16 cellular contexts compared by ENCODE assay signal in the genomic region with DNA sequence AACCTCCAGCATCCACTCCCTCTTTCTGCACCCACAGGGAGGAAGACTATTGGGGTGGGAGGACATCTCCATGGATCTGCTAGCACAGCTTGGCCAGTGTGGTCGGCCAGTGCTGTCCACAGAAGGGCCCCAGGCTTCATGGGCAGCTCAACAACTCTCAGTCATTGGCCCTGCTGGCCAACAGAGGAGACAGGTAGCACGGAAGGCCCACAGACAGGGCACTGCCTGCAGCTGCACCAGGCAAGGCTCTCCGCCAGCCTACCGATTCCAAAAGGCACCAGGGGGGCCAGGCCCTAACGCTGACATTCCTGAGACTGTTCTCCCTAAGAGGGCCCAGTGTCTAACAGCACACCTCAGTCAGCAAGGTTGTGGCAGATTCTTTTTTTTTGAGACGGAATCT. TPM values are rescaled to one million over a fixed set of nuclear protein-coding genes. Genes with fewer than 3 reads are reported as not detected.
"Had no signal": no experiment of that assay in that cellular context is flagged by ENCODE, and none has a peak within 500 bp of the region (broad histone marks: within the 10 kb centered on the region; RNA-seq: fewer than 3 reads in every experiment).

No MANE protein-coding gene starts in this region.

- H3K27ac ChIP-seq: neural progenitor cell had no signal

- H3K27me3 ChIP-seq: neural progenitor cell, pancreas, upper lobe of left lung had no signal

- ATAC-seq: left colon; pancreas; stimulated activated memory B cell treated with anti-CD40 and anti-IgM and Interleukin-4, amounts not matched to agents 10 μg/mL and 1 μg/mL and 100 μg/mL, for 72 hours; WTC11 had no signal

- H3K36me3 ChIP-seq: neural progenitor cell, pancreas had no signal

- FAIRE-seq: pancreas had no signal

- H3K9ac ChIP-seq: neural progenitor cell had no signal

- H3K9me3 ChIP-seq: pancreas, upper lobe of left lung had no signal

- DNase-seq: activated CD4-positive, alpha-beta T cell treated with anti-CD3 and anti-CD28 coated beads for 48 hours; activated CD8-positive, alpha-beta memory T cell treated with anti-CD3 and anti-CD28 coated beads for 24 hours; activated naive CD4-positive, alpha-beta T cell treated with anti-CD3 and anti-CD28 coated beads, Interleukin-2, amount 10 ng/mL, durations not matched to agents 7 days and 5 days; erythroblast; immature natural killer cell; left colon; pancreas; retina; substantia nigra; upper lobe of left lung had no signal

- H3K4me3 ChIP-seq: neural progenitor cell, pancreas, smooth muscle cell, upper lobe of left lung had no signal

RNA-seq across cellular contexts. Expression of gene HSPB9, which starts 16.5 kb away (rescaled TPM):
- total RNA-seq: activated T-helper 2 cell treated with anti-CD3 and anti-CD28 coated beads, Interferon-gamma antibody, Interleukin-2, Interleukin-4, amounts not matched to agents 10 μg/mL and 5 μg/mL and 100 μg/mL, durations not matched to agents 14 hours and 24 hours and 36 hours; glomerular endothelial cell; left colon; smooth muscle cell had no signal

RNA-seq across cellular contexts. Expression of gene DHX58, which starts 26.6 kb away (rescaled TPM):
- polyA plus RNA-seq: smooth muscle cell had no signal

RNA-seq across cellular contexts. Expression of gene ZNF385C, which starts 40.8 kb away (rescaled TPM):
- total RNA-seq: glomerular endothelial cell had no signal
